14 cellular contexts compared by ENCODE assay signal in the genomic region with DNA sequence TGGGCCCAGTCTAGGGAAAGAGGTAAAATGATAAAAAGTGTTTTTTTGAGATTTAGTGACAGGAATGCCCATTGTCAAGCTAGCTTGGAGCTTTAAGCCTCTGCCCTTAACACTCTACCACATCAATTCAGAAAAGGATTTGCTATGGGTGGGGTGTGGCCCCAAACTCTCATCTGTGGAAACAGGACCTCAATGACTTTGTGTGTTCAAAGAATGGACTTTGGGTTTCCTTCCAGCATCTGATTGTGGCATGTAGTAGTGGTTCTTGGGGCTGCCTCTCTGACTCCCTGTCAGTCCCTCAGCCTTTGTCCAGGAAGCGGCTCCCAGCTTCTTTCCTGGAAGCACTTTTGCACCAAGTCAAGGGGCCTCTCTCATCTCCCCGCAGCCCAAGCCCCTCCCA. TPM values are rescaled to one million over a fixed set of nuclear protein-coding genes. Genes with fewer than 3 reads are reported as not detected.
A peak's percentile ranks its signal among the peaks of the same experiment; 100 is the strongest.
DNase-seq lines count a peak whose midpoint lies in the region; ATAC-seq, FAIRE-seq and TF ChIP-seq lines count a peak whose summit lies in the region.
"Had no signal": no experiment of that assay in that cellular context is flagged by ENCODE, and none has a peak within 500 bp of the region (broad histone marks: within the 10 kb centered on the region; RNA-seq: fewer than 3 reads in every experiment).

No MANE protein-coding gene starts in this region.

- 6% methylated on average over 2 of the region's 2 CpGs for WGBS in HepG2 (ENCODE audit: low lambda C conversion rate)
- 73% methylated on average over 2 of the region's 2 CpGs for WGBS in right lobe of liver (ENCODE audit: insufficient coverage, low coverage, low lambda C conversion rate, missing lambda C conversion rate)
- 63 to 73% methylated on average over 2 of the region's 2 CpGs for WGBS in esophagus squamous epithelium, 2 donors

- no peak overlapping the region for H2AFZ ChIP-seq in HepG2 (ENCODE audit: low read length)

- H4K20me1 ChIP-seq in HepG2 (ENCODE audit: insufficient read depth, low read length), result no peaks in the 10 kb centered on the region

- no peaks in the 10 kb centered on the region for H3K79me2 ChIP-seq in HepG2 (ENCODE audit: insufficient read depth, low read length)

- peak; percentile 70 for ATAC-seq in HepG2
- no peak for ATAC-seq in right lobe of liver
- no peak for ATAC-seq in GM18519 (IDR thresholded peaks at IDR 0.05; ENCODE audit: low FRiP score, unreplicated experiment)
- ATAC-seq: naive thymus-derived CD4-positive, alpha-beta T cell had no signal

- intact Hi-C loops in HepG2 (cut with micrococcal nuclease; ENCODE audit: unreplicated experiment), result no loop called here
- intact Hi-C loops in right lobe of liver (cut with DNase I), result no loop called here
- intact Hi-C loops in esophagus squamous epithelium (cut with DNase I), result no loop called here

- TF ChIP-seq POLR2A in HepG2 (IDR thresholded peaks at IDR 0.05; ENCODE audit: insufficient read depth in 1 of 2, low read depth in 2 of 2, low read length in 2 of 2) (no peak), right lobe of liver (IDR thresholded peaks at IDR 0.05) (no peak), esophagus squamous epithelium (IDR thresholded peaks at IDR 0.05) (no peak)

- peak; percentile 47 for FAIRE-seq in HepG2 (lab: Jason Lieb, UNC)
- FAIRE-seq: G401.6 had no signal

- H3K4me1 ChIP-seq in HepG2 (ENCODE audit: insufficient read depth, low read length), result peaks cover 44% of the 10 kb centered on the region
- H3K4me1 ChIP-seq in right lobe of liver, result peaks cover 0 to 11% (median 0%) of the 10 kb centered on the region in 4 donors
- peaks cover 14 to 52% (median 39%) of the 10 kb centered on the region in 3 donors for H3K4me1 ChIP-seq in esophagus squamous epithelium

- H3K9ac ChIP-seq in HepG2 (ENCODE audit: insufficient read depth, low read depth, low read length), result no peak overlapping the region

- POLR2A ChIA-PET in HepG2 (lab: Yijun Ruan, JAX), result interaction anchor here (1.2 to 4.7 kb wide), 4 partner anchors 9 to 26 kb away, joined by 4 to 27 read pairs (median 7); no protein-coding TSS in a partner anchor

- TF ChIP-seq RAD21 in HepG2 (CRISPR knock-in tag; IDR thresholded peaks at IDR 0.05), result no peak

- TF ChIP-seq EP300 in HepG2 (IDR thresholded peaks at IDR 0.05; ENCODE audit: low read depth in 2 of 2, low read length in 2 of 2) (peak in 1 of 2 experiments; percentile 8; a peak in 1 of 4 replicates), HepG2 (CRISPR knock-in tag; IDR thresholded peaks at IDR 0.05; ENCODE audit: borderline replicate concordance) (no peak)

- H3K4me3 ChIP-seq in HepG2 (replicated peaks in 1 of 3; ENCODE audit: insufficient read depth in 1 of 3, low read depth in 2 of 3, low read length in 3 of 3) (no peak overlapping the region), right lobe of liver (no peak overlapping the region), esophagus squamous epithelium (no peak overlapping the region)
- H3K4me3 ChIP-seq: gastrocnemius medialis had no signal

- H3K27ac ChIP-seq in HepG2 (ENCODE audit: extremely low read length, insufficient read depth, low read length) (no peak overlapping the region), right lobe of liver (no peak overlapping the region), esophagus squamous epithelium (peak overlapping the region in 3 of 4 donors; percentile 15 to 52 (median 40))
- H3K27ac ChIP-seq: gastrocnemius medialis had no signal

- H3K27me3 ChIP-seq in HepG2 (ENCODE audit: control insufficient read depth in 1 of 2, insufficient read depth in 2 of 2, low read length in 2 of 2) (no peaks in the 10 kb centered on the region), right lobe of liver (no peaks in the 10 kb centered on the region), esophagus squamous epithelium (no peaks in the 10 kb centered on the region)
- H3K27me3 ChIP-seq: gastrocnemius medialis had no signal

- no peaks in the 10 kb centered on the region for H3K9me3 ChIP-seq in HepG2 (ENCODE audit: low read length)
- H3K9me3 ChIP-seq in right lobe of liver, result no peaks in the 10 kb centered on the region
- no peaks in the 10 kb centered on the region for H3K9me3 ChIP-seq in esophagus squamous epithelium
- H3K9me3 ChIP-seq: gastrocnemius medialis had no signal

- peak; percentile 43 for DNase-seq in HepG2 (ENCODE audit: low spot score)
- DNase-seq in right lobe of liver, result no peak
- peak; percentile 37 to 65 for DNase-seq in NCI-H526 (lab: John Stamatoyannopoulos, UW)
- no peak for DNase-seq in esophagus squamous epithelium (lab: John Stamatoyannopoulos, UW)
- DNase-seq in activated effector memory CD4-positive, alpha-beta T cell treated with anti-CD3 and anti-CD28 coated beads, Interleukin-2, amount 50 U/mL, for 16 hours, result no peak
- no peak for DNase-seq in activated gamma-delta T cell treated with Interleukin-2 at 50 U/mL for 16 hours
- DNase-seq in NCI-H1694 (lab: John Stamatoyannopoulos, UW), result no peak
- DNase-seq: activated CD4-positive, alpha-beta T cell treated with anti-CD3 and anti-CD28 coated beads for 1 hour; effector CD4-positive, alpha-beta T cell; gastrocnemius medialis; naive thymus-derived CD4-positive, alpha-beta T cell; NCI-H1105 treated with DMSO at 0.1 percent for 48 hours had no signal

- H3K4me2 ChIP-seq in HepG2 (ENCODE audit: low read depth, low read length), result peak overlapping the region; percentile 49

- CTCF ChIA-PET in HepG2 (lab: Yijun Ruan, JAX; ENCODE audit: low intra/inter-chr PET ratio, low total read pairs), result no interaction called here

- in situ Hi-C loops in HepG2 (cut with HindIII; ENCODE audit: extremely low pct_ligation_motif_present, low pct_unique_long_range_greater_than_20kb), result no loop called here

- TF ChIP-seq CTCF in HepG2 (CRISPR knock-in tag; IDR thresholded peaks at IDR 0.05) (no peak), right lobe of liver (IDR thresholded peaks at IDR 0.05) (no peak), esophagus squamous epithelium (IDR thresholded peaks at IDR 0.05) (no peak)

- no TSS peak for BruUV-seq in HepG2 (replicated peaks; lab: Mats Ljungman, UMichigan)

- H3K36me3 ChIP-seq in HepG2 (replicated peaks in 1 of 2; ENCODE audit: control insufficient read depth in 1 of 2, insufficient read depth in 2 of 2, low read length in 2 of 2) (no peaks in the 10 kb centered on the region), right lobe of liver (no peaks in the 10 kb centered on the region), esophagus squamous epithelium (no peaks in the 10 kb centered on the region)
- H3K36me3 ChIP-seq: gastrocnemius medialis had no signal

TF ChIP-seq in HepG2, 621 proteins besides CTCF, POLR2A, EP300 and RAD21 (continues in another document):
- TF ChIP-seq HNF4A (CRISPR knock-in tag; IDR thresholded peaks at IDR 0.05) (peak; percentile 54; the same call in 1 of the 2 replicates), ZNF777 (CRISPR knock-in tag; IDR thresholded peaks at IDR 0.05) (no peak), SOX13 (IDR thresholded peaks at IDR 0.05) (no peak), SOX13 (CRISPR knock-in tag; conservative IDR thresholded peaks at IDR 0.05 in 1 of 2, IDR thresholded peaks at IDR 0.05 in 1 of 2) (0 out of 4 replicates have a peak, but pooled peaks of 1 of the 2 experiments have one; percentile 32), ZNF264 (CRISPR knock-in tag; IDR thresholded peaks at IDR 0.05) (peak; percentile 50; the same call in 1 of the 2 replicates), TRIM24 (CRISPR knock-in tag; IDR thresholded peaks at IDR 0.05) (no peak)

RNA-seq across cellular contexts. Expression of gene CCNL1, which starts 56.1 kb away (rescaled TPM):
- 23.5 and 151 TPM in 2 replicates for total RNA-seq in HepG2 (2016; rRNA removed; fragmentation: Illumina TruSeq; extraction: Trizol)
- total RNA-seq in HepG2 (2016; cell fraction: cytosol; rRNA removed; fragmentation: Illumina TruSeq; extraction: Trizol; ENCODE audit: low read depth), result 18.9 and 19.9 TPM in 2 replicates
- 22.0 and 151 TPM in 2 replicates for total RNA-seq in HepG2 (2016; cell fraction: insoluble cytoplasmic fraction; rRNA removed; fragmentation: Illumina TruSeq; extraction: Trizol)
- 19.5 and 22.9 TPM in 2 replicates for total RNA-seq in HepG2 (2016; cell fraction: membrane; rRNA removed; fragmentation: Illumina TruSeq; extraction: Trizol)
- total RNA-seq in HepG2 (2016; cell fraction: nucleus; rRNA removed; fragmentation: Illumina TruSeq; extraction: Trizol), result 552 TPM in 2 replicates
- polyA plus RNA-seq in HepG2 (2011; rRNA removed), result 303 and 309 TPM in 2 replicates
- 35.9 and 39.3 TPM in 2 replicates for polyA plus RNA-seq in HepG2 (2011; cell fraction: cytosol; rRNA removed)
- polyA plus RNA-seq in HepG2 (2011; cell fraction: nucleus; rRNA removed), result 1,033 and 1,155 TPM in 2 replicates
- polyA plus RNA-seq in HepG2 (2012), result 118 and 121 TPM in 2 replicates
- 4.9 and 6.1 TPM in 2 replicates for polyA plus RNA-seq in HepG2 (2016; cell fraction: cytosol; fragmentation: Illumina TruSeq; extraction: Trizol; ENCODE audit: low read depth)
- 26.1 and 28.4 TPM in 2 replicates for polyA plus RNA-seq in HepG2 (2016; cell fraction: insoluble cytoplasmic fraction; fragmentation: Illumina TruSeq; extraction: Trizol; ENCODE audit: low read depth)
- polyA plus RNA-seq in HepG2 (2016; cell fraction: membrane; fragmentation: Illumina TruSeq; extraction: Trizol; ENCODE audit: low read depth), result 6.6 and 9.0 TPM in 2 replicates
- 607 and 612 TPM in 2 replicates for polyA plus RNA-seq in HepG2 (2016; cell fraction: nucleus; fragmentation: Illumina TruSeq; extraction: Trizol; ENCODE audit: insufficient read depth, low read depth)
- 138 and 193 TPM in 2 replicates for polyA minus RNA-seq in HepG2 (2011; rRNA and poly(A)+ RNA removed; ENCODE audit: low replicate concordance)
- polyA minus RNA-seq in HepG2 (2011; cell fraction: cytosol; rRNA and poly(A)+ RNA removed), result 30.6 and 49.5 TPM in 2 replicates
- polyA minus RNA-seq in HepG2 (2011; cell fraction: nucleus; rRNA and poly(A)+ RNA removed), result 1,410 and 1,557 TPM in 2 replicates
- total RNA-seq in right lobe of liver, result 100 to 1,000 TPM in 2 of 6 experiments, 10 to 100 TPM in 4; 34.0 to 153 (median 78.5) TPM
- total RNA-seq in esophagus squamous epithelium, result 100 to 1,000 TPM in 2 of 4 donors, 10 to 100 TPM in 2; 51.0 to 185 (median 121) TPM

Comparison
In these comparisons a context has a peak if more than half of its experiments do, and no peak if none do; other contexts are left out.
1. DNase-seq: peak in HepG2 (single experiment) and NCI-H526 (2 of 2); none in right lobe of liver (0 of 3), esophagus squamous epithelium (single experiment), activated effector memory CD4-positive, alpha-beta T cell treated with anti-CD3 and anti-CD28 coated beads, Interleukin-2, amount 50 U/mL, for 16 hours (single experiment), activated gamma-delta T cell treated with Interleukin-2 at 50 U/mL for 16 hours (single experiment) and NCI-H1694 (single experiment).
2. H3K27ac ChIP-seq: peak in esophagus squamous epithelium (3 of 4); none in HepG2 (single experiment) and right lobe of liver (0 of 3).